1 cellular context compared by ENCODE assay signal in the genomic region with DNA sequence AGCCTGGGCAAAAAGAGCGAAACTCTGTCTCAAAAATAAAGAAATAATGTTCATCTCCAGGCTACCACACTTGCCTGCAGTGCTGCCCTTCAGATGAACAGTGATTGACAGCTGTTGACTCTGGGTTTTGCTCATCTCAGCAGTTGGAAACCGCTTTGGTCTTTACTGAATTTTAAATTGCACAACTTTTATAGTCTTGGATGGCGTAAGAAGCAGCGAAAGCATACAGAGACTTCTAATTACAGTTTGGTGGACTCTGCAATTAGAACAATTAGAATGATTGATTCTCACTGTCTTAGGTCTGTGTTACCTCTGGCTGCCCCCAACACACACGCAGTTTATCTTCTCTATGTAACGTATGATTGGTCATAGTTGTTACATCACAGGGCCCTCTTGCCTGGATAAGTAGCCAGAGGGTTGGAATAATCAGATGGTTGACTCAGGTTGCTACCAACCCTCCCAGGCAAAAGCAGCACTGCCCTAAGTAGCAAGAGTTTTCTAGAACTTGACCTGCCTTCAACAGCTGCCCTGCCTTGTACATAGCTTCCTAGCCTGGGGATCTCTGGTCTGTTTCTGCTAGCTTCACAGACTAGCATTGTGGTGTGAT.
TF ChIP-seq lines count a peak whose summit lies in the region.

No MANE protein-coding gene starts in this region.

TF ChIP-seq in endothelial cell of umbilical vein, 7 proteins besides CTCF, POLR2A, EP300 and RAD21:
- TF ChIP-seq MYC (IDR thresholded peaks at IDR 0.05; ENCODE audit: low read depth, low read length) (no peak), POLR2AphosphoS5 (IDR thresholded peaks at IDR 0.05; ENCODE audit: insufficient read depth, low read depth, low read length) (no peak), GATA2 (IDR thresholded peaks at IDR 0.05; ENCODE audit: insufficient read depth, insufficient read length, low read depth, low read length) (no peak), JUN (IDR thresholded peaks at IDR 0.05; ENCODE audit: borderline replicate concordance, insufficient read depth, insufficient read length, low read depth) (no peak), FOS (IDR thresholded peaks at IDR 0.05; ENCODE audit: borderline replicate concordance, insufficient read depth, low read length) (no peak), EZH2 (IDR thresholded peaks at IDR 0.05; ENCODE audit: borderline replicate concordance, low read depth, low read length, severe bottlenecking) (no peak)
- TF ChIP-seq, protein P1, sequence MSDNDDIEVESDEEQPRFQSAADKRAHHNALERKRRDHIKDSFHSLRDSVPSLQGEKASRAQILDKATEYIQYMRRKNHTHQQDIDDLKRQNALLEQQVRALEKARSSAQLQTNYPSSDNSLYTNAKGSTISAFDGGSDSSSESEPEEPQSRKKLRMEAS (IDR thresholded peaks at IDR 0.05; ENCODE audit: insufficient read depth, insufficient read length) = no peak
